In genomic region chr20:60117040-60117439, GRCh38 we compare ENCODE assay signal across 15 cellular contexts.
DNase-seq lines count a peak whose midpoint lies in the region; ATAC-seq, FAIRE-seq and TF ChIP-seq lines count a peak whose summit lies in the region.
"Had no signal": no experiment of that assay in that cellular context is flagged by ENCODE, and none has a peak within 500 bp of the region (broad histone marks: within the 10 kb centered on the region; RNA-seq: fewer than 3 reads in every experiment).

No MANE protein-coding gene starts in this region.

- H3K9ac ChIP-seq in keratinocyte (ENCODE audit: control insufficient read depth, extremely low read depth, insufficient read depth, low read length): no peak overlapping the region

- H3K36me3 ChIP-seq in keratinocyte (ENCODE audit: control insufficient read depth in 2 of 2, extremely low read depth in 1 of 2, insufficient read depth in 2 of 2, low read length in 2 of 2) (no peaks in the 10 kb centered on the region), thoracic aorta (no peaks in the 10 kb centered on the region)

- no peak overlapping the region for H3K27ac ChIP-seq in keratinocyte (ENCODE audit: control insufficient read depth, insufficient read depth, low read length)
- H3K27ac ChIP-seq in thoracic aorta: no peak overlapping the region

- H4K20me1 ChIP-seq in keratinocyte (ENCODE audit: control insufficient read depth, extremely low read depth, insufficient read depth, low read length): no peaks in the 10 kb centered on the region

- intact Hi-C loops in lower leg skin (cut with DNase I; ENCODE audit: low total_unique reads): no loop called here

- peak overlapping the region; percentile 14 for H3K4me2 ChIP-seq in keratinocyte (ENCODE audit: control insufficient read depth, extremely low read depth, insufficient read depth, low read depth, low read length)

- ATAC-seq in thoracic aorta (ENCODE audit: insufficient number of reproducible peaks, low FRiP score, low read depth): no peak
- ATAC-seq: left lobe of liver had no signal

- no peak for TF ChIP-seq POLR2A in lower leg skin (IDR thresholded peaks at IDR 0.05)

- TF ChIP-seq CTCF in keratinocyte (optimal IDR thresholded peaks at IDR 0.05 in 1 of 3, IDR thresholded peaks at IDR 0.05 in 1 of 3, conservative IDR thresholded peaks at IDR 0.05 in 1 of 3; ENCODE audit: extremely low read depth in 1 of 3, insufficient read depth in 2 of 3, low read length in 3 of 3): no peak
- TF ChIP-seq CTCF in thoracic aorta (IDR thresholded peaks at IDR 0.05): no peak
- TF ChIP-seq CTCF in lower leg skin (IDR thresholded peaks at IDR 0.05): no peak

- no peaks in the 10 kb centered on the region for H3K4me1 ChIP-seq in keratinocyte (ENCODE audit: control insufficient read depth, extremely low read depth, insufficient read depth, low read length)
- no peaks in the 10 kb centered on the region for H3K4me1 ChIP-seq in thoracic aorta (ENCODE audit: control insufficient read depth in 1 of 2, low read depth in 2 of 2)

- H3K27me3 ChIP-seq in keratinocyte (ENCODE audit: control insufficient read depth, extremely low read depth, insufficient read depth, low read length): peaks cover 54% of the 10 kb centered on the region
- H3K27me3 ChIP-seq in thoracic aorta (replicated peaks; ENCODE audit: insufficient read depth): no peaks in the 10 kb centered on the region

- FAIRE-seq in keratinocyte (lab: Jason Lieb, UNC): no peak
- FAIRE-seq: A204.1, G401.6 had no signal

- 15% methylated on average over 7 of the region's 7 CpGs for WGBS in lower leg skin, 2 donors

- dilution Hi-C loops in keratinocyte (cut with MboI; ENCODE audit: extremely low pct_ligation_motif_present, low sequenced_read_pairs): no loop called here

- no peak overlapping the region for H2AFZ ChIP-seq in keratinocyte (ENCODE audit: control insufficient read depth, low read length)

- H3K9me3 ChIP-seq in keratinocyte (ENCODE audit: control insufficient read depth, low read depth, low read length) (no peaks in the 10 kb centered on the region), thoracic aorta (no peaks in the 10 kb centered on the region)

- H3K4me3 ChIP-seq in keratinocyte (ENCODE audit: control insufficient read depth in 2 of 3, extremely low read depth in 1 of 3, insufficient read depth in 2 of 3, low read depth in 1 of 3, low read length in 3 of 3) (no peak overlapping the region), thoracic aorta (peak overlapping the region; percentile 11), lower leg skin (ENCODE audit: low read depth, poor library complexity, severe bottlenecking) (no peak overlapping the region)

- no peaks in the 10 kb centered on the region for H3K79me2 ChIP-seq in keratinocyte (ENCODE audit: control insufficient read depth, insufficient read depth, low read length)

- no peaks in the 10 kb centered on the region for H3K9me1 ChIP-seq in keratinocyte (ENCODE audit: control insufficient read depth, extremely low read depth, insufficient read depth, low read length)

- DNase-seq in NCI-H82 (lab: John Stamatoyannopoulos, UW): peak; percentile 41
- DNase-seq in NCI-H82 treated with DMSO at 0.1 percent for 48 hours (lab: John Stamatoyannopoulos, UW; ENCODE audit: unreplicated experiment): no peak
- DNase-seq in NOMO-1 treated with DMSO at 0.1 percent for 48 hours (lab: John Stamatoyannopoulos, UW; ENCODE audit: unreplicated experiment): peak; percentile 92
- no peak for DNase-seq in keratinocyte (ENCODE audit: low read depth, low spot score)
- no peak for DNase-seq in thoracic aorta (ENCODE audit: low spot score)
- no peak for DNase-seq in lower leg skin (ENCODE audit: low spot score in 2 of 2)
- DNase-seq in COLO829 (ENCODE audit: low spot score): no peak
- DNase-seq in GM19238 (ENCODE audit: insufficient read length, low spot score): no peak
- DNase-seq: amniotic stem cell; dermis blood vessel endothelial cell; NCI-H1105 treated with DMSO at 0.1 percent for 48 hours; stimulated activated CD4-positive, alpha-beta T cell treated with anti-CD3 and anti-CD28 coated beads, Interleukin-4, amount 100 ng/mL, for 24 hours had no signal

Comparison
In these comparisons a context has a peak if more than half of its experiments do, and no peak if none do; other contexts are left out.
1. DNase-seq: peak in NCI-H82 (single experiment) and NOMO-1 treated with DMSO at 0.1 percent for 48 hours (single experiment); none in NCI-H82 treated with DMSO at 0.1 percent for 48 hours (single experiment), keratinocyte (single experiment), thoracic aorta (single experiment), lower leg skin (0 of 2), COLO829 (single experiment) and GM19238 (single experiment).